In genomic region chrX:40471965-40472648, GRCh38 we compare ENCODE assay signal across 7 cellular contexts.
DNase-seq lines count a peak whose midpoint lies in the region; ATAC-seq and TF ChIP-seq lines count a peak whose summit lies in the region.

No MANE protein-coding gene starts in this region.

- intact Hi-C loops in colonic mucosa (cut with DNase I) (no loop called here), spleen (cut with DNase I; ENCODE audit: low total_unique reads) (no loop called here)

- no peaks in the 10 kb centered on the region for H3K9me3 ChIP-seq in colonic mucosa
- H3K9me3 ChIP-seq in mesenchymal stem cell (ENCODE audit: control insufficient read depth, low read length) = no peaks in the 10 kb centered on the region
- no peaks in the 10 kb centered on the region for H3K9me3 ChIP-seq in upper lobe of left lung
- H3K9me3 ChIP-seq in spleen = no peaks in the 10 kb centered on the region

- H3K27me3 ChIP-seq in colonic mucosa (peaks cover 11% of the 10 kb centered on the region), mesenchymal stem cell (ENCODE audit: control insufficient read depth in 1 of 2, insufficient read depth in 1 of 2, low read length in 2 of 2) (peaks cover 0 to 80% of the 10 kb centered on the region in 2 experiments), upper lobe of left lung (no peaks in the 10 kb centered on the region), spleen (replicated peaks in 1 of 7) (peaks cover 0 to 36% (median 4%) of the 10 kb centered on the region in 7 donors)

- TF ChIP-seq CTCF in GM13976 (IDR thresholded peaks at IDR 0.05; ENCODE audit: borderline replicate concordance, control extremely low read depth, extremely low read depth, insufficient read depth, missing control alignments) (no peak), colonic mucosa (IDR thresholded peaks at IDR 0.05) (no peak), upper lobe of left lung (IDR thresholded peaks at IDR 0.05) (peak in 1 of 6 experiments; percentile 9), spleen (IDR thresholded peaks at IDR 0.05 in 8 of 11, conservative IDR thresholded peaks at IDR 0.05 in 3 of 11) (no peak)

- H4K91ac ChIP-seq in mesenchymal stem cell (ENCODE audit: low read length) = peak overlapping the region; percentile 61

- H3K9ac ChIP-seq in colonic mucosa (ENCODE audit: low read depth in 2 of 2, low read length in 2 of 2) (no peak overlapping the region), mesenchymal stem cell (ENCODE audit: low read length) (no peak overlapping the region)

- ATAC-seq in T-cell (replicated peaks in 1 of 4) = peak; percentile 47 to 83 (median 53)
- peak; percentile 45 to 55 for ATAC-seq in upper lobe of left lung (ENCODE audit: low FRiP score in 2 of 2)

- no peak overlapping the region for H2BK15ac ChIP-seq in mesenchymal stem cell (ENCODE audit: low read depth, poor library complexity, severe bottlenecking)

- no peak overlapping the region for H2AFZ ChIP-seq in mesenchymal stem cell (ENCODE audit: low read depth, low read length)

- peak; percentile 42 for DNase-seq in GM13976 (ENCODE audit: low spot score)
- DNase-seq in Jurkat, Clone E6-1 (ENCODE audit: low read depth, low spot score) = peak; percentile 70
- peak in 22 of 34 experiments; percentile 0 to 28 (median 9) for DNase-seq in T-cell
- DNase-seq in colonic mucosa = peak; percentile 40
- peak; percentile 88 for DNase-seq in mesenchymal stem cell
- peak in 1 of 2 donors; percentile 50 for DNase-seq in upper lobe of left lung
- DNase-seq in spleen = no peak

- no peaks in the 10 kb centered on the region for H3K36me3 Mint-ChIP-seq in T-cell

- H3K4ac ChIP-seq in mesenchymal stem cell (ENCODE audit: low read depth in 1 of 2, low read length in 2 of 2) = no peak overlapping the region

- peak overlapping the region in 1 of 2 experiments; percentile 42 for H2BK12ac ChIP-seq in mesenchymal stem cell (ENCODE audit: low read length in 2 of 2)

- WGBS in mesenchymal stem cell = 18% methylated on average over 16 of the region's 16 CpGs
- WGBS in upper lobe of left lung, 2 donors = 24 to 30% methylated on average over 6 to 16 of the region's 16 CpGs
- 15 to 46% (median 26%) methylated on average over 6 to 16 of the region's 16 CpGs for WGBS in spleen, 5 donors

- peaks cover 28 to 38% (median 35%) of the 10 kb centered on the region in 3 donors for H3K4me1 Mint-ChIP-seq in T-cell

- peak overlapping the region; percentile 36 for H3K4me2 ChIP-seq in mesenchymal stem cell (ENCODE audit: low read length, poor library complexity, severe bottlenecking)

- peak overlapping the region in 1 of 2 experiments; percentile 13 for H3K18ac ChIP-seq in mesenchymal stem cell (ENCODE audit: low read depth in 1 of 2, low read length in 2 of 2)

- no peak overlapping the region for H3K14ac ChIP-seq in mesenchymal stem cell (ENCODE audit: low read length in 2 of 2)

- H3K9me3 Mint-ChIP-seq in T-cell = no peaks in the 10 kb centered on the region

- H3K27ac ChIP-seq in colonic mucosa (no peak overlapping the region), mesenchymal stem cell (ENCODE audit: low read length, poor library complexity, severe bottlenecking) (peak overlapping the region; percentile 74), upper lobe of left lung (peak overlapping the region in 1 of 4 donors; percentile 21), spleen (no peak overlapping the region)

- no peaks in the 10 kb centered on the region for H3K4me1 ChIP-seq in colonic mucosa
- peaks cover 30% of the 10 kb centered on the region for H3K4me1 ChIP-seq in mesenchymal stem cell (ENCODE audit: control insufficient read depth, insufficient read depth, low read depth, low read length)
- H3K4me1 ChIP-seq in upper lobe of left lung = peaks cover 0 to 9% (median 6%) of the 10 kb centered on the region in 4 donors
- H3K4me1 ChIP-seq in spleen = peaks cover 0 to 26% (median 8%) of the 10 kb centered on the region in 6 donors

- H3K36me3 ChIP-seq in colonic mucosa (no peaks in the 10 kb centered on the region), mesenchymal stem cell (ENCODE audit: control insufficient read depth in 1 of 2, insufficient read depth in 2 of 2, low read depth in 1 of 2, low read length in 2 of 2) (no peaks in the 10 kb centered on the region), upper lobe of left lung (no peaks in the 10 kb centered on the region), spleen (no peaks in the 10 kb centered on the region)

- no peaks in the 10 kb centered on the region for H3K79me1 ChIP-seq in mesenchymal stem cell (replicated peaks; ENCODE audit: low read length, poor library complexity, severe bottlenecking)

- H2BK120ac ChIP-seq in mesenchymal stem cell (ENCODE audit: low read depth, low read length) = no peak overlapping the region

- no peak overlapping the region for H2AK5ac ChIP-seq in mesenchymal stem cell (ENCODE audit: low read length, severe bottlenecking)

- in situ Hi-C loops in GM13976 (cut with MboI; ENCODE audit: low sequenced_read_pairs, unreplicated experiment) = no loop called here

- no peak overlapping the region for H3K4me3 ChIP-seq in Jurkat, Clone E6-1 (ENCODE audit: low read length)
- H3K4me3 ChIP-seq in colonic mucosa = no peak overlapping the region
- H3K4me3 ChIP-seq in mesenchymal stem cell (ENCODE audit: insufficient read depth in 1 of 2, low read depth in 1 of 2, low read length in 2 of 2) = no peak overlapping the region
- no peak overlapping the region for H3K4me3 ChIP-seq in upper lobe of left lung
- H3K4me3 ChIP-seq in spleen = peak overlapping the region in 1 of 8 donors; percentile 13

- H3K4me3 Mint-ChIP-seq in T-cell = peak overlapping the region; percentile 34 to 69 (median 51)

- TF ChIP-seq POLR2A in upper lobe of left lung (IDR thresholded peaks at IDR 0.05) (no peak), spleen (IDR thresholded peaks at IDR 0.05) (no peak)

- TF ChIP-seq EP300 in upper lobe of left lung (IDR thresholded peaks at IDR 0.05) = no peak

- H3K23ac ChIP-seq in mesenchymal stem cell (ENCODE audit: low read length in 2 of 2) = no peak overlapping the region

- H3K27ac Mint-ChIP-seq in T-cell = no peak overlapping the region

- CTCF ChIA-PET in T-cell (lab: Charles Lee) = no interaction called here

- POLR2A ChIA-PET in T-cell (lab: Charles Lee) = no interaction called here

- no peak overlapping the region for H2BK5ac ChIP-seq in mesenchymal stem cell (ENCODE audit: low read depth, low read length, poor library complexity, severe bottlenecking)

- peaks cover 4 to 34% of the 10 kb centered on the region in 2 donors for H3K27me3 Mint-ChIP-seq in T-cell

- peak overlapping the region; percentile 42 for H4K8ac ChIP-seq in mesenchymal stem cell (ENCODE audit: low read length)
